Comparison of ENCODE assay signal across 8 cellular contexts in the genomic region with DNA sequence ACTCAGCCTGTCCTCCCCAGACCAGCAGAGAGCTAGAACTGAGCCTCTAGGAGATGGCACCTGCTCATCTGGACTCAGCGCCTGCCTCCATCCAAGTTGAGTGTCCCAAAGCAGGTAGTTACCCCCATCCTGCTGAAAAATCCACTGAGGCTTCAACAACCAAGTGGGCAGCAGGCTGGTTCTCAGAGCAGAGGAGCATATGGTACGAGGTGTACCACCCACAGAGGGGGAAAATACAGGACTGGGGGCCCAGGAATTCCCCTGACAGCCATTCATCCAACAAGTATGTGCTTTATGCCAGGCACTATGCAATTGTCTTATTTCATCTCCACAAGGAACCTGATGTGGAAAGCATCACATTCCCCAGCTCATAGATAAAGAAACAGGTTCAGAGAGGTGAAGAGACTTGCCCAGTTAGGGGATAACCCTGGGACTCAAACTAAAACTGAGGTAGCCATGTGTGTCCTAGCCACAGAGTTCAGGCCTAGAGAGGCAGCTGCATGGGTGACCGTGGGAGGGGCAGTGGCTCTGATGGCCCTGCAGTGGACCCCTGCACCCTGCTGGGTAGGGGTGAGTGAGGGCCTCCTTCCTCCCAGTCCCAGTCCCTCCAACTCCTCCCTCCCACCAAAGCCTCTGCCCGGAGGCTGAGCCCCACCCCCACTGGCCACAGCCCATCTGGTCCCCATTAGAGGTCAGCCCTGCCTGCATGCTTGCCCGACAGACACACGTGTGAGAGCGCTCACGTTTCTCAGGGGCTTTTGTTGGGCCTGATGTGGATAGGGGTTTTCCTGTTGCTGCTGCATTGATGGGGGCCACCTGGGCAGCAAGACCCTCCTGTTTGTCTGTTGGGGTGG. TPM values are rescaled to one million over a fixed set of nuclear protein-coding genes. Genes with fewer than 3 reads are reported as not detected.
DNase-seq lines count a peak whose midpoint lies in the region; ATAC-seq and TF ChIP-seq lines count a peak whose summit lies in the region.
"Had no signal": no experiment of that assay in that cellular context is flagged by ENCODE, and none has a peak within 500 bp of the region (broad histone marks: within the 10 kb centered on the region; RNA-seq: fewer than 3 reads in every experiment).

No MANE protein-coding gene starts in this region.

- in situ Hi-C loops in mammary epithelial cell (cut with MboI; ENCODE audit: low sequenced_read_pairs in 2 of 2) = no loop called here
- in situ Hi-C loops in brain microvascular endothelial cell (cut with HindIII; ENCODE audit: low pct_ligation_motif_present, low sequenced_read_pairs) = no loop called here

- H3K27me3 ChIP-seq in mammary epithelial cell (ENCODE audit: insufficient read depth, low read length) = no peaks in the 10 kb centered on the region
- no peaks in the 10 kb centered on the region for H3K27me3 ChIP-seq in tibial artery
- H3K27me3 ChIP-seq in brain microvascular endothelial cell (replicated peaks) = no peaks in the 10 kb centered on the region

- intact Hi-C loops in mammary epithelial cell (cut with micrococcal nuclease) = loop anchor here (5.0 kb wide), 1 partner anchor 42 kb away; the partner anchor contains the start of gene P4HA2
- intact Hi-C loops in tibial artery (cut with DNase I; ENCODE audit: low total_unique reads) = no loop called here

- no peaks in the 10 kb centered on the region for H3K9me3 ChIP-seq in mammary epithelial cell (replicated peaks; ENCODE audit: insufficient read depth, low read length)
- no peaks in the 10 kb centered on the region for H3K9me3 ChIP-seq in tibial artery

- H3K4me1 ChIP-seq in mammary epithelial cell (ENCODE audit: insufficient read depth, low read length) (peaks cover 28% of the 10 kb centered on the region), tibial artery (peaks cover 0 to 56% (median 29%) of the 10 kb centered on the region in 4 donors)

- H3K36me3 ChIP-seq in mammary epithelial cell (ENCODE audit: insufficient read depth, low read length) (peaks cover 30% of the 10 kb centered on the region), tibial artery (peaks cover 0 to 69% (median 40%) of the 10 kb centered on the region in 3 donors), brain microvascular endothelial cell (replicated peaks) (peaks cover 62% of the 10 kb centered on the region)

- ATAC-seq in GM19043 (IDR thresholded peaks at IDR 0.05; ENCODE audit: low read depth, unreplicated experiment) = peak; percentile 70
- ATAC-seq in HG02943 (IDR thresholded peaks at IDR 0.05; ENCODE audit: low read depth, unreplicated experiment) = peak; percentile 59

- TF ChIP-seq CTCF in mammary epithelial cell (conservative IDR thresholded peaks at IDR 0.05 in 1 of 2, IDR thresholded peaks at IDR 0.05 in 1 of 2; ENCODE audit: extremely low read depth in 1 of 2, insufficient read depth in 1 of 2, low read depth in 1 of 2, low read length in 2 of 2) (no peak), tibial artery (IDR thresholded peaks at IDR 0.05) (no peak), brain microvascular endothelial cell (IDR thresholded peaks at IDR 0.05; ENCODE audit: low read depth, low read length, missing control alignments) (no peak)

- H3K27ac ChIP-seq in mammary epithelial cell (ENCODE audit: insufficient read depth, low read depth, low read length) = no peak overlapping the region
- H3K27ac ChIP-seq in tibial artery = peak overlapping the region; percentile 95 to 96
- H3K27ac ChIP-seq in brain microvascular endothelial cell = no peak overlapping the region

- H4K20me1 ChIP-seq in mammary epithelial cell (ENCODE audit: insufficient read depth, low read length) = no peaks in the 10 kb centered on the region

- H3K9ac ChIP-seq in mammary epithelial cell (ENCODE audit: insufficient read depth, low read length) = no peak overlapping the region

- CTCF ChIA-PET in mammary epithelial cell (lab: Charles Lee; ENCODE audit: low non-redundant PET) = no interaction called here

- H3K79me2 ChIP-seq in mammary epithelial cell (ENCODE audit: insufficient read depth, low read length) = peaks cover 27% of the 10 kb centered on the region

- no TSS peak for BruUV-seq in mammary epithelial cell (replicated peaks; lab: Mats Ljungman, UMichigan)

- no peak overlapping the region for H3K4me2 ChIP-seq in mammary epithelial cell (ENCODE audit: insufficient read depth, low read depth, low read length)

- H3K4me3 ChIP-seq in mammary epithelial cell (replicated peaks in 1 of 3; ENCODE audit: insufficient read depth in 1 of 3, low read depth in 2 of 3, low read length in 3 of 3) (no peak overlapping the region), tibial artery (no peak overlapping the region), brain microvascular endothelial cell (ENCODE audit: low read depth, low read length) (no peak overlapping the region)

- dilution Hi-C loops in mammary epithelial cell (cut with HindIII; ENCODE audit: low sequenced_read_pairs) = no loop called here

- 68% methylated on average over 8 of the region's 8 CpGs for whole genome bisulfite sequencing in mammary epithelial cell (ENCODE audit: low coverage, missing lambda C conversion rate)

- peak; percentile 25 for DNase-seq in mammary epithelial cell
- DNase-seq in tibial artery = no peak
- DNase-seq in brain microvascular endothelial cell = no peak
- no peak for DNase-seq in Ammon's horn (ENCODE audit: low spot score)
- no peak for DNase-seq in putamen (ENCODE audit: low spot score)

- H2AFZ ChIP-seq in mammary epithelial cell (ENCODE audit: low read depth, low read length) = no peak overlapping the region

RNA-seq across cellular contexts. Expression of gene PDLIM4, which starts 11.4 kb away (rescaled TPM):
- total RNA-seq in mammary epithelial cell = 100 to 1,000 TPM; 101 to 217 TPM
- polyA plus RNA-seq in mammary epithelial cell = 120 TPM
- 48.5 TPM for polyA minus RNA-seq in mammary epithelial cell
- total RNA-seq: mononuclear cell had no signal

RNA-seq across cellular contexts. Expression of gene SLC22A4, which starts 25.3 kb away (rescaled TPM):
- total RNA-seq in mammary epithelial cell = 1 to 10 TPM; 2.0 to 5.2 TPM
- 2.1 TPM for polyA plus RNA-seq in mammary epithelial cell
- polyA minus RNA-seq in mammary epithelial cell = 5.6 TPM

RNA-seq across cellular contexts. Expression of gene P4HA2, which starts 41.3 kb away (rescaled TPM):
- total RNA-seq in mammary epithelial cell = 100 to 1,000 TPM; 103 to 142 TPM
- polyA plus RNA-seq in mammary epithelial cell = 134 TPM
- 255 TPM for polyA minus RNA-seq in mammary epithelial cell

Comparison
In these comparisons a context has a peak if more than half of its experiments do, and no peak if none do; other contexts are left out.
1. H3K27ac ChIP-seq: peak in tibial artery (2 of 2); none in mammary epithelial cell (single experiment) and brain microvascular endothelial cell (single experiment).